14 cellular contexts compared by ENCODE assay signal in the genomic region with DNA sequence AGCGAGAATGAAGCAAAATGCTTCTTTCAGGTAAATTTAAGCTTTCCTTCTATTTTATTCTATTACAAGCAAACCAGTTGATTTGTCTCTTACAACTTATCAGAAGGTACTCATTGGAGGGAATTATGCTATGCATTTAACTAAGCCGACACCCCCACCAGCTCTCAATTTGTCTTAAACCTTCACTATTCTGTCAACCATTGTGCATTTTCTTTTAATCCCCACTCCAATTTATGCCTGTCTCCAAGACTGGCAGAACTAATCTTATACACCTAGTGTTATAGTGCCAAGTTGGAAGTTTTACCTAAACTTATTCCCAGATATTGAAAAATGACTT. TPM values are rescaled to one million over a fixed set of nuclear protein-coding genes. Genes with fewer than 3 reads are reported as not detected.
A peak's percentile ranks its signal among the peaks of the same experiment; 100 is the strongest.
DNase-seq lines count a peak whose midpoint lies in the region; ATAC-seq, FAIRE-seq and TF ChIP-seq lines count a peak whose summit lies in the region.
"Had no signal": no experiment of that assay in that cellular context is flagged by ENCODE, and none has a peak within 500 bp of the region (broad histone marks: within the 10 kb centered on the region; RNA-seq: fewer than 3 reads in every experiment).

No MANE protein-coding gene starts in this region.

- H3K4me3 ChIP-seq in HepG2 (replicated peaks in 1 of 3; ENCODE audit: insufficient read depth in 1 of 3, low read depth in 2 of 3, low read length in 3 of 3) (no peak overlapping the region), right lobe of liver (no peak overlapping the region), PC-9 (no peak overlapping the region), endodermal cell (ENCODE audit: low read length) (no peak overlapping the region), mucosa of descending colon (no peak overlapping the region)

- H3K9ac ChIP-seq in HepG2 (ENCODE audit: insufficient read depth, low read depth, low read length) (no peak overlapping the region), endodermal cell (ENCODE audit: extremely low read depth, low read length, poor library complexity, severe bottlenecking) (no peak overlapping the region)

- TF ChIP-seq POLR2A in HepG2 (IDR thresholded peaks at IDR 0.05; ENCODE audit: insufficient read depth in 1 of 2, low read depth in 2 of 2, low read length in 2 of 2) (no peak; a peak in 1 of 4 replicates), right lobe of liver (IDR thresholded peaks at IDR 0.05) (no peak)

- intact Hi-C loops in HepG2 (cut with micrococcal nuclease; ENCODE audit: unreplicated experiment) (no loop called here), right lobe of liver (cut with DNase I) (no loop called here), PC-9 (cut with micrococcal nuclease; ENCODE audit: unreplicated experiment) (no loop called here), mucosa of descending colon (cut with DNase I, micrococcal nuclease) (no loop called here)

- no peak overlapping the region for H3K27ac Mint-ChIP-seq in endodermal cell

- WGBS in HepG2 (ENCODE audit: low lambda C conversion rate): 97% methylated on average over 2 of the region's 2 CpGs
- WGBS in right lobe of liver (ENCODE audit: insufficient coverage, low coverage, low lambda C conversion rate, missing lambda C conversion rate): 82% methylated on average over 2 of the region's 2 CpGs
- 95% methylated on average over 2 of the region's 2 CpGs; no CpG with 5 or more reads in 1 of the 2 experiments for WGBS in endodermal cell (ENCODE audit: insufficient coverage in 1 of 2, insufficient read length in 1 of 2), 2 experiments

- BruUV-seq in HepG2 (replicated peaks; lab: Mats Ljungman, UMichigan) (no TSS peak), PC-9 (replicated peaks; lab: Mats Ljungman, UMichigan) (no TSS peak)

- POLR2A ChIA-PET in HepG2 (lab: Yijun Ruan, JAX) (interaction anchor here (1.7 to 5.8 kb wide), 3 partner anchors 9 to 55 kb away, joined by 6 to 59 read pairs (median 6); partner anchors contain the start of genes C11orf54, MED17 and TAF1D), PC-9 (lab: Charles Lee; ENCODE audit: unreplicated experiment) (no interaction called here)

- no peak for TF ChIP-seq RAD21 in HepG2 (CRISPR knock-in tag; IDR thresholded peaks at IDR 0.05)

- no peaks in the 10 kb centered on the region for H3K79me2 ChIP-seq in HepG2 (ENCODE audit: insufficient read depth, low read length)
- H3K79me2 ChIP-seq in PC-9 (ENCODE audit: low read depth): peaks cover 19% of the 10 kb centered on the region

- H3F3A ChIP-seq in PC-9 (ENCODE audit: insufficient read depth, low read depth): peaks cover 79% of the 10 kb centered on the region

- no peak overlapping the region for H3K4me2 ChIP-seq in HepG2 (ENCODE audit: low read depth, low read length)
- no peak overlapping the region for H3K4me2 ChIP-seq in PC-9

- in situ Hi-C loops in HepG2 (cut with HindIII; ENCODE audit: extremely low pct_ligation_motif_present, low pct_unique_long_range_greater_than_20kb) (no loop called here), G401 (cut with HindIII; ENCODE audit: low sequenced_read_pairs) (no loop called here)

- H3K4me1 ChIP-seq in HepG2 (ENCODE audit: insufficient read depth, low read length) (peaks cover 19% of the 10 kb centered on the region), right lobe of liver (peaks cover 0 to 15% (median 0%) of the 10 kb centered on the region in 4 donors), PC-9 (replicated peaks; ENCODE audit: insufficient read depth) (no peaks in the 10 kb centered on the region), endodermal cell (ENCODE audit: control insufficient read depth, insufficient read depth, low read length) (no peaks in the 10 kb centered on the region), mucosa of descending colon (ENCODE audit: low read depth) (peaks cover 13% of the 10 kb centered on the region)

- TF ChIP-seq CTCF in HepG2 (CRISPR knock-in tag; IDR thresholded peaks at IDR 0.05): no peak
- no peak for TF ChIP-seq CTCF in right lobe of liver (IDR thresholded peaks at IDR 0.05)
- no peak for TF ChIP-seq CTCF in PC-9 (conservative IDR thresholded peaks at IDR 0.05)
- no peak for TF ChIP-seq CTCF in endodermal cell (conservative IDR thresholded peaks at IDR 0.05)
- no peak for TF ChIP-seq CTCF in mucosa of descending colon (IDR thresholded peaks at IDR 0.05)

- H3K36me3 Mint-ChIP-seq in endodermal cell (ENCODE audit: low read depth): peaks cover 75% of the 10 kb centered on the region

- H3K36me3 ChIP-seq in HepG2 (replicated peaks in 1 of 2; ENCODE audit: control insufficient read depth in 1 of 2, insufficient read depth in 2 of 2, low read length in 2 of 2) (peaks cover 0 to 38% of the 10 kb centered on the region in 2 experiments; a peak in 4 of 5 replicates), right lobe of liver (peaks cover 5 to 76% (median 50%) of the 10 kb centered on the region in 4 donors), PC-9 (ENCODE audit: low read depth) (peaks cover 57% of the 10 kb centered on the region), endodermal cell (ENCODE audit: control insufficient read depth, insufficient read depth, low read length) (peaks cover 97% of the 10 kb centered on the region), mucosa of descending colon (ENCODE audit: low read depth) (peaks cover 12% of the 10 kb centered on the region)

- H3K4me1 Mint-ChIP-seq in endodermal cell: no peaks in the 10 kb centered on the region

- peaks cover 39% of the 10 kb centered on the region for H4K20me1 ChIP-seq in HepG2 (ENCODE audit: insufficient read depth, low read length)
- peaks cover 62% of the 10 kb centered on the region for H4K20me1 ChIP-seq in PC-9 (ENCODE audit: insufficient read depth)

- H2AFZ ChIP-seq in HepG2 (ENCODE audit: low read length) (no peak overlapping the region), PC-9 (no peak overlapping the region)

- no peak for FAIRE-seq in HepG2 (lab: Jason Lieb, UNC)
- FAIRE-seq: kidney had no signal

- no peaks in the 10 kb centered on the region for H3K9me3 Mint-ChIP-seq in endodermal cell
- H3K9me3 Mint-ChIP-seq: activated B cell treated with CpG ODN at 0.5 μM for 24 hours had no signal

- H3K27me3 Mint-ChIP-seq in endodermal cell (ENCODE audit: insufficient read depth): no peaks in the 10 kb centered on the region
- H3K27me3 Mint-ChIP-seq: activated B cell treated with CpG ODN at 0.5 μM for 24 hours had no signal

- CTCF ChIA-PET in HepG2 (lab: Yijun Ruan, JAX; ENCODE audit: low intra/inter-chr PET ratio, low total read pairs): no interaction called here
- CTCF ChIA-PET in PC-9 (lab: Charles Lee): no interaction called here

- ATAC-seq in HepG2: peak; percentile 4
- ATAC-seq in right lobe of liver: no peak
- no peak for ATAC-seq in mucosa of descending colon
- no peak for ATAC-seq in HG03571 (IDR thresholded peaks at IDR 0.05; ENCODE audit: unreplicated experiment)

- H3K4me3 Mint-ChIP-seq in endodermal cell: no peak overlapping the region
- H3K4me3 Mint-ChIP-seq: activated B cell treated with CpG ODN at 0.5 μM for 24 hours had no signal

- H3K9me3 ChIP-seq in HepG2 (ENCODE audit: low read length) (no peaks in the 10 kb centered on the region), right lobe of liver (no peaks in the 10 kb centered on the region), PC-9 (ENCODE audit: insufficient read depth, low read depth) (no peaks in the 10 kb centered on the region), endodermal cell (ENCODE audit: control insufficient read depth, low read length) (no peaks in the 10 kb centered on the region), mucosa of descending colon (no peaks in the 10 kb centered on the region)

- DNase-seq in HepG2 (ENCODE audit: low spot score): no peak
- DNase-seq in right lobe of liver: no peak
- DNase-seq in PC-9: no peak
- DNase-seq in endodermal cell: no peak
- no peak for DNase-seq in mucosa of descending colon
- no peak for DNase-seq in NCI-H1105 treated with DMSO at 0.1 percent for 48 hours (lab: John Stamatoyannopoulos, UW)
- no peak for DNase-seq in G401 (ENCODE audit: low spot score)
- DNase-seq: activated B cell treated with CpG ODN at 0.5 μM for 24 hours; brain microvascular endothelial cell; C1 segment of cervical spinal cord; kidney; NK-92 treated with Interleukin-12 subunit alpha and Interleukin-12 subunit beta, amount 100 ng/mL, for 24 hours; stimulated activated CD4-positive, alpha-beta T cell treated with anti-CD3 and anti-CD28 coated beads, Interleukin-1b, Interleukin-23, amount 100 ng/mL, for 48 hours had no signal

- TF ChIP-seq EP300 in HepG2 (IDR thresholded peaks at IDR 0.05; ENCODE audit: low read depth in 2 of 2, low read length in 2 of 2) (no peak), HepG2 (CRISPR knock-in tag; IDR thresholded peaks at IDR 0.05; ENCODE audit: borderline replicate concordance) (no peak)

- H3K27ac ChIP-seq in HepG2 (ENCODE audit: extremely low read length, insufficient read depth, low read length): peak overlapping the region; percentile 3
- no peak overlapping the region for H3K27ac ChIP-seq in right lobe of liver
- H3K27ac ChIP-seq in PC-9: peak overlapping the region; percentile 42
- H3K27ac ChIP-seq in endodermal cell (ENCODE audit: low read depth, low read length): peak overlapping the region; percentile 13
- H3K27ac ChIP-seq: brain microvascular endothelial cell had no signal

- no peaks in the 10 kb centered on the region for H3K9me2 ChIP-seq in PC-9 (ENCODE audit: insufficient read depth)

- no peaks in the 10 kb centered on the region for H3K27me3 ChIP-seq in HepG2 (ENCODE audit: control insufficient read depth in 1 of 2, insufficient read depth in 2 of 2, low read length in 2 of 2)
- H3K27me3 ChIP-seq in right lobe of liver: no peaks in the 10 kb centered on the region
- H3K27me3 ChIP-seq in PC-9 (ENCODE audit: insufficient read depth, low read depth): no peaks in the 10 kb centered on the region
- H3K27me3 ChIP-seq in endodermal cell (ENCODE audit: control insufficient read depth, insufficient read depth, low read length, poor library complexity, severe bottlenecking): no peaks in the 10 kb centered on the region
- H3K27me3 ChIP-seq: brain microvascular endothelial cell had no signal

RNA-seq across cellular contexts. Expression of gene TAF1D, which starts 12.5 kb away (rescaled TPM):
- total RNA-seq in HepG2 (2016; rRNA removed; fragmentation: Illumina TruSeq; extraction: Trizol) (96.9 and 207 TPM in 2 replicates), right lobe of liver (10 to 100 TPM; 28.0 to 69.2 (median 49.3) TPM), PC-9 (2021) (158 and 167 TPM in 2 replicates), endodermal cell (100 to 1,000 TPM; 195 to 231 TPM), mucosa of descending colon (10 to 100 TPM; 64.7 to 85.2 (median 84.0) TPM)
- total RNA-seq in HepG2 (2016; cell fraction: cytosol; rRNA removed; fragmentation: Illumina TruSeq; extraction: Trizol; ENCODE audit: low read depth): 320 and 373 TPM in 2 replicates
- 98.4 and 219 TPM in 2 replicates for total RNA-seq in HepG2 (2016; cell fraction: insoluble cytoplasmic fraction; rRNA removed; fragmentation: Illumina TruSeq; extraction: Trizol)
- total RNA-seq in HepG2 (2016; cell fraction: membrane; rRNA removed; fragmentation: Illumina TruSeq; extraction: Trizol): 240 and 274 TPM in 2 replicates
- 644 and 668 TPM in 2 replicates for total RNA-seq in HepG2 (2016; cell fraction: nucleus; rRNA removed; fragmentation: Illumina TruSeq; extraction: Trizol)
- polyA plus RNA-seq in HepG2 (2011; rRNA removed): 99.6 and 132 TPM in 2 replicates
- 31.0 and 42.4 TPM in 2 replicates for polyA plus RNA-seq in HepG2 (2011; cell fraction: cytosol; rRNA removed)
- polyA plus RNA-seq in HepG2 (2011; cell fraction: nucleus; rRNA removed): 212 and 272 TPM in 2 replicates
- 164 and 195 TPM in 2 replicates for polyA plus RNA-seq in HepG2 (2012)
- polyA plus RNA-seq in HepG2 (2016; cell fraction: cytosol; fragmentation: Illumina TruSeq; extraction: Trizol; ENCODE audit: low read depth): 299 and 310 TPM in 2 replicates
- polyA plus RNA-seq in HepG2 (2016; cell fraction: insoluble cytoplasmic fraction; fragmentation: Illumina TruSeq; extraction: Trizol; ENCODE audit: low read depth): 128 and 141 TPM in 2 replicates
- 203 and 217 TPM in 2 replicates for polyA plus RNA-seq in HepG2 (2016; cell fraction: membrane; fragmentation: Illumina TruSeq; extraction: Trizol; ENCODE audit: low read depth)
- polyA plus RNA-seq in HepG2 (2016; cell fraction: nucleus; fragmentation: Illumina TruSeq; extraction: Trizol; ENCODE audit: insufficient read depth, low read depth): 962 and 1,010 TPM in 2 replicates
- 44.5 and 146 TPM in 2 replicates for polyA minus RNA-seq in HepG2 (2011; rRNA and poly(A)+ RNA removed; ENCODE audit: low replicate concordance)
- 58.0 and 63.0 TPM in 2 replicates for polyA minus RNA-seq in HepG2 (2011; cell fraction: cytosol; rRNA and poly(A)+ RNA removed)
- polyA minus RNA-seq in HepG2 (2011; cell fraction: nucleus; rRNA and poly(A)+ RNA removed): 1,028 and 1,029 TPM in 2 replicates
- polyA plus RNA-seq in endodermal cell (2013, experiment 1 of 2): 238 TPM
- 234 TPM for polyA plus RNA-seq in endodermal cell (2013, experiment 2 of 2)
- total RNA-seq in G401 (2014; rRNA removed; shearing (Covaris generic)): 108 and 182 TPM in 2 replicates

RNA-seq across cellular contexts. Expression of gene C11orf54, which starts 12.7 kb away (rescaled TPM):
- total RNA-seq in HepG2 (2016; rRNA removed; fragmentation: Illumina TruSeq; extraction: Trizol): 50.1 and 68.3 TPM in 2 replicates
- 25.7 and 26.9 TPM in 2 replicates for total RNA-seq in HepG2 (2016; cell fraction: cytosol; rRNA removed; fragmentation: Illumina TruSeq; extraction: Trizol; ENCODE audit: low read depth)
- total RNA-seq in HepG2 (2016; cell fraction: insoluble cytoplasmic fraction; rRNA removed; fragmentation: Illumina TruSeq; extraction: Trizol): 51.7 and 81.8 TPM in 2 replicates
- 18.4 and 20.7 TPM in 2 replicates for total RNA-seq in HepG2 (2016; cell fraction: membrane; rRNA removed; fragmentation: Illumina TruSeq; extraction: Trizol)
- 25.8 and 27.7 TPM in 2 replicates for total RNA-seq in HepG2 (2016; cell fraction: nucleus; rRNA removed; fragmentation: Illumina TruSeq; extraction: Trizol)
- 36.1 and 42.7 TPM in 2 replicates for polyA plus RNA-seq in HepG2 (2011; rRNA removed)
- 17.5 and 31.2 TPM in 2 replicates for polyA plus RNA-seq in HepG2 (2011; cell fraction: cytosol; rRNA removed)
- polyA plus RNA-seq in HepG2 (2011; cell fraction: nucleus; rRNA removed): 16.4 and 20.9 TPM in 2 replicates
- 50.3 and 62.2 TPM in 2 replicates for polyA plus RNA-seq in HepG2 (2012)
- 4.0 TPM in 2 replicates for polyA plus RNA-seq in HepG2 (2016; cell fraction: cytosol; fragmentation: Illumina TruSeq; extraction: Trizol; ENCODE audit: low read depth)
- 54.3 and 55.1 TPM in 2 replicates for polyA plus RNA-seq in HepG2 (2016; cell fraction: insoluble cytoplasmic fraction; fragmentation: Illumina TruSeq; extraction: Trizol; ENCODE audit: low read depth)
- 7.4 and 7.6 TPM in 2 replicates for polyA plus RNA-seq in HepG2 (2016; cell fraction: membrane; fragmentation: Illumina TruSeq; extraction: Trizol; ENCODE audit: low read depth)
- polyA plus RNA-seq in HepG2 (2016; cell fraction: nucleus; fragmentation: Illumina TruSeq; extraction: Trizol; ENCODE audit: insufficient read depth, low read depth): 29.7 and 38.5 TPM in 2 replicates
- 12.3 and 13.3 TPM in 2 replicates for polyA minus RNA-seq in HepG2 (2011; rRNA and poly(A)+ RNA removed; ENCODE audit: low replicate concordance)
- polyA minus RNA-seq in HepG2 (2011; cell fraction: cytosol; rRNA and poly(A)+ RNA removed): 33.1 and 37.5 TPM in 2 replicates
- 40.4 and 47.0 TPM in 2 replicates for polyA minus RNA-seq in HepG2 (2011; cell fraction: nucleus; rRNA and poly(A)+ RNA removed)
- total RNA-seq in right lobe of liver: 100 to 1,000 TPM in 4 of 6 experiments, 10 to 100 TPM in 2; 79.9 to 204 (median 124) TPM
- total RNA-seq in PC-9 (2021): 35.6 and 37.2 TPM in 2 replicates
- 10 to 100 TPM; 18.8 to 33.6 TPM for total RNA-seq in endodermal cell
- 37.0 TPM for polyA plus RNA-seq in endodermal cell (2013, experiment 1 of 2)
- polyA plus RNA-seq in endodermal cell (2013, experiment 2 of 2): 32.8 TPM
- total RNA-seq in mucosa of descending colon: 10 to 100 TPM; 42.8 to 96.0 (median 48.0) TPM
- total RNA-seq in G401 (2014; rRNA removed; shearing (Covaris generic)): 10.7 and 21.2 TPM in 2 replicates

RNA-seq across cellular contexts. Expression of gene MED17, which starts 55.3 kb away (rescaled TPM):
- total RNA-seq in HepG2 (2016; rRNA removed; fragmentation: Illumina TruSeq; extraction: Trizol) (31.3 and 37.0 TPM in 2 replicates), right lobe of liver (10 to 100 TPM in 1 of 6 experiments, 1 to 10 TPM in 5; 4.8 to 10.1 (median 8.5) TPM), PC-9 (2021) (26.9 and 37.4 TPM in 2 replicates), endodermal cell (10 to 100 TPM; 40.6 to 46.2 TPM), mucosa of descending colon (10 to 100 TPM; 22.3 to 33.8 (median 29.6) TPM)
- 8.3 and 9.8 TPM in 2 replicates for total RNA-seq in HepG2 (2016; cell fraction: cytosol; rRNA removed; fragmentation: Illumina TruSeq; extraction: Trizol; ENCODE audit: low read depth)
- 31.5 and 35.3 TPM in 2 replicates for total RNA-seq in HepG2 (2016; cell fraction: insoluble cytoplasmic fraction; rRNA removed; fragmentation: Illumina TruSeq; extraction: Trizol)
- total RNA-seq in HepG2 (2016; cell fraction: membrane; rRNA removed; fragmentation: Illumina TruSeq; extraction: Trizol): 11.6 and 12.4 TPM in 2 replicates
- total RNA-seq in HepG2 (2016; cell fraction: nucleus; rRNA removed; fragmentation: Illumina TruSeq; extraction: Trizol): 49.0 and 52.1 TPM in 2 replicates
- 18.0 and 23.1 TPM in 2 replicates for polyA plus RNA-seq in HepG2 (2011; rRNA removed)
- 6.8 and 9.6 TPM in 2 replicates for polyA plus RNA-seq in HepG2 (2011; cell fraction: cytosol; rRNA removed)
- polyA plus RNA-seq in HepG2 (2011; cell fraction: nucleus; rRNA removed): 43.3 and 55.5 TPM in 2 replicates
- polyA plus RNA-seq in HepG2 (2012): 11.6 and 17.1 TPM in 2 replicates
- polyA plus RNA-seq in HepG2 (2016; cell fraction: cytosol; fragmentation: Illumina TruSeq; extraction: Trizol; ENCODE audit: low read depth): 1.0 and 1.4 TPM in 2 replicates
- polyA plus RNA-seq in HepG2 (2016; cell fraction: insoluble cytoplasmic fraction; fragmentation: Illumina TruSeq; extraction: Trizol; ENCODE audit: low read depth): 27.1 and 28.5 TPM in 2 replicates
- polyA plus RNA-seq in HepG2 (2016; cell fraction: membrane; fragmentation: Illumina TruSeq; extraction: Trizol; ENCODE audit: low read depth): 2.1 and 2.8 TPM in 2 replicates
- polyA plus RNA-seq in HepG2 (2016; cell fraction: nucleus; fragmentation: Illumina TruSeq; extraction: Trizol; ENCODE audit: insufficient read depth, low read depth): 64.6 and 73.7 TPM in 2 replicates
- 19.9 and 28.6 TPM in 2 replicates for polyA minus RNA-seq in HepG2 (2011; rRNA and poly(A)+ RNA removed; ENCODE audit: low replicate concordance)
- polyA minus RNA-seq in HepG2 (2011; cell fraction: cytosol; rRNA and poly(A)+ RNA removed): 7.9 and 9.3 TPM in 2 replicates
- 90.1 and 95.1 TPM in 2 replicates for polyA minus RNA-seq in HepG2 (2011; cell fraction: nucleus; rRNA and poly(A)+ RNA removed)
- polyA plus RNA-seq in endodermal cell (2013, experiment 1 of 2): 41.1 TPM
- polyA plus RNA-seq in endodermal cell (2013, experiment 2 of 2): 41.4 TPM
- 34.2 and 38.6 TPM in 2 replicates for total RNA-seq in G401 (2014; rRNA removed; shearing (Covaris generic))

Comparison
In these comparisons a context has a peak if more than half of its experiments do, and no peak if none do; other contexts are left out.
1. H3K27ac ChIP-seq: peak in HepG2 (single experiment), PC-9 (single experiment) and endodermal cell (single experiment); none in right lobe of liver (0 of 3).